ENCODE assay signal across 8 cellular contexts in genomic region chr6:159790149-159790946, GRCh38. TPM values are rescaled to one million over a fixed set of nuclear protein-coding genes. Genes with fewer than 3 reads are reported as not detected.
DNase-seq lines count a peak whose midpoint lies in the region; ATAC-seq and TF ChIP-seq lines count a peak whose summit lies in the region.

MRPL18 (plus strand) TSS chr6:159790467; CDS start chr6:159790588, 121 bp downstream.

- peak within 1 kb of the TSS; percentile 89 to 91 for H3K27ac ChIP-seq in thoracic aorta

- peaks cover 1% of the 10 kb centered on the region for H3K36me3 ChIP-seq in thoracic aorta

- no peaks in the 10 kb centered on the region for H3K27me3 Mint-ChIP-seq in activated naive CD8-positive, alpha-beta T cell

- TF ChIP-seq CTCF in GM10248 (IDR thresholded peaks at IDR 0.05; ENCODE audit: control extremely low read depth, extremely low read depth, low read depth, missing control alignments): no peak
- TF ChIP-seq CTCF in omental fat pad (IDR thresholded peaks at IDR 0.05): no peak
- TF ChIP-seq CTCF in thoracic aorta (IDR thresholded peaks at IDR 0.05): no peak

- H3K4me3 Mint-ChIP-seq in activated naive CD8-positive, alpha-beta T cell: peak within 1 kb of the TSS; percentile 98

- DNase-seq in GM10248 (ENCODE audit: extremely low spot score): peak; percentile 93
- peak; percentile 100 for DNase-seq in NCI-H1105 (lab: John Stamatoyannopoulos, UW)
- DNase-seq in SKM-1 treated with dmso at 0.1 percent for 144 hours (lab: John Stamatoyannopoulos, UW; ENCODE audit: unreplicated experiment): peak; percentile 94
- DNase-seq in glomerular visceral epithelial cell (ENCODE audit: extremely low spot score): peak; percentile 97
- DNase-seq in omental fat pad (ENCODE audit: low spot score): peak; percentile 61
- peak; percentile 85 for DNase-seq in thoracic aorta (ENCODE audit: low spot score)

- peaks cover 60% of the 10 kb centered on the region for H3K4me1 Mint-ChIP-seq in activated naive CD8-positive, alpha-beta T cell (ENCODE audit: low read depth)

- no peaks in the 10 kb centered on the region for H3K9me3 Mint-ChIP-seq in activated naive CD8-positive, alpha-beta T cell (ENCODE audit: low read depth)

- H3K36me3 Mint-ChIP-seq in activated naive CD8-positive, alpha-beta T cell: peaks cover 13% of the 10 kb centered on the region

- ATAC-seq in HG02623 (IDR thresholded peaks at IDR 0.05; ENCODE audit: unreplicated experiment): peak; percentile 82
- peak; percentile 92 for ATAC-seq in omental fat pad (ENCODE audit: low FRiP score)
- ATAC-seq in thoracic aorta (ENCODE audit: insufficient number of reproducible peaks, low FRiP score, low read depth): peak; percentile 78

- POLR2A ChIA-PET in GM10248 (lab: Yijun Ruan, JAX): interaction anchor here (0.6 to 1.7 kb wide), 16 partner anchors 8 to 190 kb away, joined by 3 to 14 read pairs (median 4); partner anchors contain the start of genes ACAT2, PNLDC1 and WTAP

- peak within 1 kb of the TSS; percentile 98 for H3K27ac Mint-ChIP-seq in activated naive CD8-positive, alpha-beta T cell

- CTCF ChIA-PET in GM10248 (lab: Yijun Ruan, JAX): interaction anchor here (0.7 to 3.0 kb wide), 12 partner anchors 12 to 185 kb away, joined by 3 to 16 read pairs (median 3); partner anchors contain the start of gene PNLDC1

- no peaks in the 10 kb centered on the region for H3K27me3 ChIP-seq in thoracic aorta (replicated peaks; ENCODE audit: insufficient read depth)

- H3K4me3 ChIP-seq in thoracic aorta: peak within 1 kb of the TSS; percentile 93

- H3K4me1 ChIP-seq in thoracic aorta (ENCODE audit: control insufficient read depth in 1 of 2, low read depth in 2 of 2): peaks cover 24 to 43% of the 10 kb centered on the region in 2 donors

- H3K9me3 ChIP-seq in thoracic aorta: no peaks in the 10 kb centered on the region

RNA-seq across cellular contexts. Expression of gene MRPL18, which starts in this region (rescaled TPM):
- total RNA-seq in omental fat pad (10 to 100 TPM; 37.2 to 87.6 (median 60.3) TPM), thoracic aorta (10 to 100 TPM; 34.8 to 46.2 TPM)

Comparison
In these comparisons a context has a peak if more than half of its experiments do, and no peak if none do; other contexts are left out.
1. Peak in every context shown above with its lines: DNase-seq, ATAC-seq, H3K4me3 ChIP-seq and H3K27ac ChIP-seq.